In genomic region chr20:11204926-11205768, GRCh38 we compare ENCODE assay signal across 8 cellular contexts.
A peak's percentile ranks its signal among the peaks of the same experiment; 100 is the strongest.
DNase-seq lines count a peak whose midpoint lies in the region; FAIRE-seq and TF ChIP-seq lines count a peak whose summit lies in the region.

No MANE protein-coding gene starts in this region.

- no peak overlapping the region for H3K4me2 ChIP-seq in endothelial cell of umbilical vein (ENCODE audit: insufficient read depth, low read length)

- H3K27ac ChIP-seq in endothelial cell of umbilical vein (ENCODE audit: insufficient read depth, low read depth, low read length): no peak overlapping the region

- no peak for TF ChIP-seq POLR2A in endothelial cell of umbilical vein (IDR thresholded peaks at IDR 0.05; ENCODE audit: low read depth, low read length)

- no peaks in the 10 kb centered on the region for H3K4me1 ChIP-seq in endothelial cell of umbilical vein (ENCODE audit: control insufficient read depth, extremely low read depth, insufficient read depth, low read length)

- CTCF ChIA-PET in endothelial cell of umbilical vein (lab: Charles Lee): interaction anchor here (0.6 to 4.5 kb wide), 59 partner anchors 9 to 1588 kb away, joined by 3 to 55 read pairs (median 4); partner anchors contain the start of gene JAG1

- H3K36me3 ChIP-seq in endothelial cell of umbilical vein (ENCODE audit: control insufficient read depth in 2 of 2, extremely low read depth in 1 of 2, insufficient read depth in 2 of 2, low read length in 2 of 2): no peaks in the 10 kb centered on the region

- peak; percentile 89 for FAIRE-seq in endothelial cell of umbilical vein (lab: Jason Lieb, UNC)

- DNase-seq in stimulated activated CD4-positive, alpha-beta T cell treated with anti-CD3 and anti-CD28 coated beads, Interleukin-2, amount 100 ng/mL, for 48 hours: peak; percentile 1 to 15
- no peak for DNase-seq in stimulated activated CD4-positive, alpha-beta T cell treated with anti-CD3 and anti-CD28 coated beads, Interleukin-12 subunit alpha, Interleukin-12 subunit beta, amount 100 ng/mL, for 4 hours
- DNase-seq in HCEC 1CT (peak; percentile 54), LoVo (ENCODE audit: low spot score) (peak; percentile 64), SHP77 treated with DMSO at 0.1 percent for 48 hours (lab: John Stamatoyannopoulos, UW) (peak; percentile 43), endothelial cell of umbilical vein (ENCODE audit: low read depth, low spot score) (peak; percentile 79), mucosa of gallbladder (ENCODE audit: low spot score) (peak; percentile 69), DMS114 treated with DMSO at 0.1 percent for 48 hours (lab: John Stamatoyannopoulos, UW; ENCODE audit: unreplicated experiment) (no peak)

- H3K9me1 ChIP-seq in endothelial cell of umbilical vein (replicated peaks; ENCODE audit: control insufficient read depth, extremely low read depth, insufficient read depth, low read length): no peaks in the 10 kb centered on the region

- H3K27me3 ChIP-seq in endothelial cell of umbilical vein (ENCODE audit: control insufficient read depth in 2 of 2, insufficient read depth in 2 of 2, low read length in 2 of 2): no peaks in the 10 kb centered on the region

- intact Hi-C loops in endothelial cell of umbilical vein (cut with micrococcal nuclease): loop anchor here (1.0 to 10.0 kb wide), 11 partner anchors 70 to 738 kb away; no protein-coding TSS in a partner anchor

- TF ChIP-seq CTCF in endothelial cell of umbilical vein (IDR thresholded peaks at IDR 0.05; ENCODE audit: extremely low read depth in 1 of 2, insufficient read depth in 1 of 2, low read depth in 1 of 2, low read length in 2 of 2): peak; percentile 78 to 87

- H4K20me1 ChIP-seq in endothelial cell of umbilical vein (replicated peaks; ENCODE audit: control insufficient read depth, extremely low read depth, insufficient read depth, low read length): no peaks in the 10 kb centered on the region

- no peaks in the 10 kb centered on the region for H3K79me2 ChIP-seq in endothelial cell of umbilical vein (ENCODE audit: control insufficient read depth, insufficient read depth, low read length)

- no peaks in the 10 kb centered on the region for H3K9me3 ChIP-seq in endothelial cell of umbilical vein (replicated peaks; ENCODE audit: control insufficient read depth, insufficient read depth, low read length)

- no TSS peak for BruUV-seq in endothelial cell of umbilical vein (replicated peaks; lab: Mats Ljungman, UMichigan)

- H2AFZ ChIP-seq in endothelial cell of umbilical vein (ENCODE audit: low read depth, low read length): no peak overlapping the region

- dilution Hi-C loops in endothelial cell of umbilical vein (cut with MboI; ENCODE audit: extremely low pct_ligation_motif_present, low sequenced_read_pairs): no loop called here

- H3K9ac ChIP-seq in endothelial cell of umbilical vein (replicated peaks; ENCODE audit: extremely low read depth, insufficient read depth, low read length): no peak overlapping the region

- no peak overlapping the region for H3K4me3 ChIP-seq in endothelial cell of umbilical vein (replicated peaks in 1 of 3; ENCODE audit: insufficient read depth in 1 of 3, low read depth in 1 of 3, low read length in 3 of 3)

- POLR2A ChIA-PET in endothelial cell of umbilical vein (lab: Charles Lee): interaction anchor here (0.6 kb wide), 1 partner anchor 338 kb away, joined by 3 read pairs; no protein-coding TSS in a partner anchor

TF ChIP-seq in endothelial cell of umbilical vein, 7 proteins besides CTCF, POLR2A, EP300 and RAD21:
- TF ChIP-seq EZH2 (IDR thresholded peaks at IDR 0.05; ENCODE audit: borderline replicate concordance, low read depth, low read length, severe bottlenecking) (no peak), GATA2 (IDR thresholded peaks at IDR 0.05; ENCODE audit: insufficient read depth, insufficient read length, low read depth, low read length) (no peak), MYC (IDR thresholded peaks at IDR 0.05; ENCODE audit: low read depth, low read length) (no peak), JUN (IDR thresholded peaks at IDR 0.05; ENCODE audit: borderline replicate concordance, insufficient read depth, insufficient read length, low read depth) (no peak), POLR2AphosphoS5 (IDR thresholded peaks at IDR 0.05; ENCODE audit: insufficient read depth, low read depth, low read length) (no peak), FOS (IDR thresholded peaks at IDR 0.05; ENCODE audit: borderline replicate concordance, insufficient read depth, low read length) (no peak), MAX (IDR thresholded peaks at IDR 0.05; ENCODE audit: insufficient read depth, insufficient read length) (no peak)

Comparison
In these comparisons a context has a peak if more than half of its experiments do, and no peak if none do; other contexts are left out.
1. DNase-seq: peak in stimulated activated CD4-positive, alpha-beta T cell treated with anti-CD3 and anti-CD28 coated beads, Interleukin-2, amount 100 ng/mL, for 48 hours (2 of 2), HCEC 1CT (single experiment), LoVo (single experiment), SHP77 treated with DMSO at 0.1 percent for 48 hours (single experiment), endothelial cell of umbilical vein (single experiment) and mucosa of gallbladder (single experiment); none in stimulated activated CD4-positive, alpha-beta T cell treated with anti-CD3 and anti-CD28 coated beads, Interleukin-12 subunit alpha, Interleukin-12 subunit beta, amount 100 ng/mL, for 4 hours (single experiment) and DMS114 treated with DMSO at 0.1 percent for 48 hours (single experiment).